In the genomic region with DNA sequence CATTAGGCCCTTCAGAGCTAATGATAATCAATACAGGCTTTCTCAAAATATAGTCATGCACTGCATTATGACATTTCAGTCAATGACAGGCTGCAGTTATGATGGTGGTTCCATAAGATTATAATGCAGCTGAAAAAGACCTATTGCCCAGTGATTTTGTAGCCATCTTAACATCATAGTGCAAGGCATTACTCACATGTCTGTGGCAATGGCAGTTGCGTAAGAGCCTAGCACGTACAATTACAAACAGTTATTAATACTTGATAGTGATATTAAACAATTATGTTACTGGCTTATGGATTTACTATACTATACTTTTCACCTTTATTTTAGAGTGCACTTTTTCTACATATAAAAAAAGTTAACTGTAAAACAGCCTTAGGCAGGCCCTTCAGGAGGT, we compare ENCODE assay signal across 28 cellular contexts.
"Had no signal": no experiment of that assay in that cellular context is flagged by ENCODE, and none has a peak within 500 bp of the region (broad histone marks: within the 10 kb centered on the region; RNA-seq: fewer than 3 reads in every experiment).

No MANE protein-coding gene starts in this region.

- H3K4me1 ChIP-seq: left ventricle myocardium inferior, neural progenitor cell, pancreas, prostate gland, stomach, testis, thyroid gland, transverse colon, upper lobe of left lung, vagina had no signal

- H3K36me3 Mint-ChIP-seq: mesothelial cell of epicardium; naive B cell; natural killer cell; neural progenitor cell; stimulated activated naive B cell treated with anti-CD40 and anti-IgM and Interleukin-4, amounts not matched to agents 10 μg/mL and 1 μg/mL and 100 μg/mL, for 72 hours had no signal

- H3K4me1 Mint-ChIP-seq: mesothelial cell of epicardium; naive B cell; natural killer cell; nephron progenitor cell; neural progenitor cell; stimulated activated naive B cell treated with anti-CD40 and anti-IgM and Interleukin-4, amounts not matched to agents 10 μg/mL and 1 μg/mL and 100 μg/mL, for 72 hours had no signal

- H3K27ac ChIP-seq: left ventricle myocardium inferior, neural progenitor cell, neutrophil, pancreas, prostate gland, skin epidermis, stomach, testis, thyroid gland, transverse colon, upper lobe of left lung, vagina had no signal

- H3K4me3 ChIP-seq: left ventricle myocardium inferior, lung, neural progenitor cell, pancreas, prostate gland, skin epidermis, stomach, testis, thyroid gland, transverse colon, upper lobe of left lung, vagina had no signal

- H3K27ac Mint-ChIP-seq: mesothelial cell of epicardium; naive B cell; natural killer cell; nephron progenitor cell; neural progenitor cell; stimulated activated naive B cell treated with anti-CD40 and anti-IgM and Interleukin-4, amounts not matched to agents 10 μg/mL and 1 μg/mL and 100 μg/mL, for 72 hours had no signal

- H3K4me3 Mint-ChIP-seq: mesothelial cell of epicardium; naive B cell; natural killer cell; nephron progenitor cell; neural progenitor cell; stimulated activated naive B cell treated with anti-CD40 and anti-IgM and Interleukin-4, amounts not matched to agents 10 μg/mL and 1 μg/mL and 100 μg/mL, for 72 hours had no signal

- H3K9me3 Mint-ChIP-seq: mesothelial cell of epicardium, nephron progenitor cell, neural progenitor cell had no signal

- H3K27me3 Mint-ChIP-seq: naive B cell; stimulated activated naive B cell treated with anti-CD40 and anti-IgM and Interleukin-4, amounts not matched to agents 10 μg/mL and 1 μg/mL and 100 μg/mL, for 72 hours had no signal

- H3K9me3 ChIP-seq: left ventricle myocardium inferior, neutrophil, pancreas, prostate gland, stomach, testis, thyroid gland, transverse colon, upper lobe of left lung, vagina had no signal

- H3K27me3 ChIP-seq: neural progenitor cell, neutrophil, pancreas, stomach, testis, thyroid gland, transverse colon, upper lobe of left lung, vagina had no signal

- DNase-seq: islet precursor cell; left ventricle myocardium inferior; mesendoderm; naive B cell; natural killer cell; nephron progenitor cell; occipital lobe; pancreas; retina; right cardiac atrium; stimulated activated CD4-positive, alpha-beta T cell treated with anti-CD3 and anti-CD28 coated beads, Interleukin-12 subunit alpha, Interleukin-12 subunit beta, amount 100 ng/mL, for 4 hours; stimulated activated CD4-positive, alpha-beta T cell treated with anti-CD3 and anti-CD28 coated beads, Interleukin-15, amount 100 ng/mL, for 24 hours; stimulated activated CD4-positive, alpha-beta T cell treated with anti-CD3 and anti-CD28 coated beads, Interleukin-2, amount 100 ng/mL, for 24 hours; stimulated activated CD4-positive, alpha-beta T cell treated with anti-CD3 and anti-CD28 coated beads, Interleukin-4, amount 100 ng/mL, for 1 hour; stimulated activated naive B cell treated with anti-CD40 and anti-IgM and Interleukin-4, amounts not matched to agents 10 μg/mL and 1 μg/mL and 100 μg/mL, for 72 hours; stimulated activated naive CD8-positive, alpha-beta T cell treated with anti-CD3 and anti-CD28 coated beads, Interleukin-15, Interleukin-2, amounts not matched to agents 100 U/mL and 50 U/mL, for 24 hours; stomach; testis; thyroid gland; transverse colon; upper lobe of left lung had no signal

- H3K36me3 ChIP-seq: left ventricle myocardium inferior, neural progenitor cell, neutrophil, pancreas, prostate gland, stomach, thyroid gland, transverse colon, upper lobe of left lung, vagina had no signal
